1 cellular context compared by ENCODE assay signal in genomic region chr19:36014029-36014924, GRCh38.
TF ChIP-seq lines count a peak whose summit lies in the region.

TSS of gene ALKBH6 (minus strand) at chr19:36014213. CDS start at chr19:36013397, 816 bp downstream.

TF ChIP-seq in HEK293, 187 proteins besides CTCF, POLR2A, EP300 and RAD21 (continued from another document and continues in another):
- peak; percentile 43; the same call in 1 of the 2 replicates for TF ChIP-seq PRDM4 (tag by site-specific recombination; IDR thresholded peaks at IDR 0.05)
- TF ChIP-seq ZBTB8A (tag by site-specific recombination; IDR thresholded peaks at IDR 0.05): no peak
- TF ChIP-seq ZBTB7A (tag by site-specific recombination; IDR thresholded peaks at IDR 0.05; ENCODE audit: low read depth): peak; percentile 92
- peak; percentile 99 for TF ChIP-seq GLIS2 (tag by site-specific recombination; IDR thresholded peaks at IDR 0.05)
- no peak for TF ChIP-seq ZNF311 (tag by site-specific recombination; IDR thresholded peaks at IDR 0.05; ENCODE audit: borderline replicate concordance)
- TF ChIP-seq PRDM10 (tag by site-specific recombination; IDR thresholded peaks at IDR 0.05): peak; percentile 100
- no peak for TF ChIP-seq ZNF248 (tag by site-specific recombination; IDR thresholded peaks at IDR 0.05)
- no peak for TF ChIP-seq ZSCAN16 (tag by site-specific recombination; IDR thresholded peaks at IDR 0.05)
- TF ChIP-seq ZNF658 (tag by site-specific recombination; IDR thresholded peaks at IDR 0.05): no peak
- peak; percentile 93; the same call in 1 of the 2 replicates for TF ChIP-seq ELK4 (IDR thresholded peaks at IDR 0.05; ENCODE audit: borderline replicate concordance, low read depth, low read length)
- TF ChIP-seq ZNF302 (tag by site-specific recombination; IDR thresholded peaks at IDR 0.05; ENCODE audit: low read depth): no peak
- peak; percentile 50 for TF ChIP-seq WT1 (tag by site-specific recombination; IDR thresholded peaks at IDR 0.05)
- TF ChIP-seq ZNF580 (tag by site-specific recombination; IDR thresholded peaks at IDR 0.05): peak; percentile 64; the same call in 1 of the 2 replicates
- 0 out of 2 replicates have a peak, but pooled peaks have one; percentile 16 for TF ChIP-seq ZNF239 (tag by site-specific recombination; IDR thresholded peaks at IDR 0.05)
- 0 out of 2 replicates have a peak, but pooled peaks have one; percentile 26 for TF ChIP-seq OVOL3 (tag by site-specific recombination; IDR thresholded peaks at IDR 0.05)
- peak; percentile 91 for TF ChIP-seq ZBTB10 (tag by site-specific recombination; IDR thresholded peaks at IDR 0.05)
- TF ChIP-seq HOXD13 (CRISPR knock-in tag; IDR thresholded peaks at IDR 0.05; ENCODE audit: borderline replicate concordance): no peak
- TF ChIP-seq TRIM28 (IDR thresholded peaks at IDR 0.05; ENCODE audit: borderline replicate concordance, low read length): no peak
- TF ChIP-seq YY1 (tag by site-specific recombination; IDR thresholded peaks at IDR 0.05): peak; percentile 91
- no peak for TF ChIP-seq ZNF18 (tag by site-specific recombination; IDR thresholded peaks at IDR 0.05)
- TF ChIP-seq ZNF830 (tag by site-specific recombination; IDR thresholded peaks at IDR 0.05; ENCODE audit: low read depth): no peak
- TF ChIP-seq ZBTB6 (tag by site-specific recombination; IDR thresholded peaks at IDR 0.05): no peak
- TF ChIP-seq SCRT2 (tag by site-specific recombination; IDR thresholded peaks at IDR 0.05): no peak
- peak; percentile 92 for TF ChIP-seq BCL11B (tag by site-specific recombination; IDR thresholded peaks at IDR 0.05; ENCODE audit: low read depth)
- no peak for TF ChIP-seq ZNF837 (tag by site-specific recombination; IDR thresholded peaks at IDR 0.05)
- TF ChIP-seq ZNF184 (tag by site-specific recombination; IDR thresholded peaks at IDR 0.05): no peak
- TF ChIP-seq FEZF1 (tag by site-specific recombination; IDR thresholded peaks at IDR 0.05): no peak
- peak; percentile 75 for TF ChIP-seq ZNF24 (tag by site-specific recombination; IDR thresholded peaks at IDR 0.05)
- TF ChIP-seq ZNF518A (tag by site-specific recombination; conservative IDR thresholded peaks at IDR 0.05; ENCODE audit: low read depth): no peak
- TF ChIP-seq ZNF324 (tag by site-specific recombination; IDR thresholded peaks at IDR 0.05): peak; percentile 24; the same call in 1 of the 2 replicates
- TF ChIP-seq INSM2 (tag by site-specific recombination; IDR thresholded peaks at IDR 0.05): 0 out of 2 replicates have a peak, but pooled peaks have one; percentile 62
- peak; percentile 74 for TF ChIP-seq KLF17 (tag by site-specific recombination; IDR thresholded peaks at IDR 0.05)
